8 cellular contexts compared by ENCODE assay signal in genomic region chr17:49677134-49677932, GRCh38. TPM values are rescaled to one million over a fixed set of nuclear protein-coding genes. Genes with fewer than 3 reads are reported as not detected.
DNase-seq lines count a peak whose midpoint lies in the region; ATAC-seq and TF ChIP-seq lines count a peak whose summit lies in the region.

No MANE protein-coding gene starts in this region.

- no peak for TF ChIP-seq CTCF in GM06990 (IDR thresholded peaks at IDR 0.05; ENCODE audit: insufficient read depth, low read length, poor library complexity, severe bottlenecking)
- no peak for TF ChIP-seq CTCF in psoas muscle (IDR thresholded peaks at IDR 0.05)

- peak; percentile 92 for DNase-seq in GM06990 (ENCODE audit: extremely low read depth, insufficient read length)
- DNase-seq in NCI-H1694 treated with DMSO at 0.1 percent for 48 hours (lab: John Stamatoyannopoulos, UW): peak; percentile 82
- DNase-seq in T-helper 17 cell: peak; percentile 93 to 99 (median 96)
- DNase-seq in right cardiac atrium: peak; percentile 98 to 99 (median 99)
- peak; percentile 98 to 99 for DNase-seq in psoas muscle

- WGBS in right cardiac atrium: under 1% methylated on average over 34 of the region's 34 CpGs
- WGBS in psoas muscle, 3 donors: 0 to 1% (median 1%) methylated on average over 34 of the region's 34 CpGs
- under 1% methylated on average over 34 of the region's 34 CpGs for WGBS in urinary bladder

- H3K27me3 Mint-ChIP-seq in T-helper 17 cell: peaks cover 3% of the 10 kb centered on the region

- peak overlapping the region; percentile 96 for H3K27ac Mint-ChIP-seq in T-helper 17 cell

- no peaks in the 10 kb centered on the region for H3K9me3 ChIP-seq in T-helper 17 cell (ENCODE audit: control insufficient read depth, low read length, poor library complexity, severe bottlenecking)
- no peaks in the 10 kb centered on the region for H3K9me3 ChIP-seq in right cardiac atrium (ENCODE audit: control insufficient read depth, low read length)
- no peaks in the 10 kb centered on the region for H3K9me3 ChIP-seq in psoas muscle

- intact Hi-C loops in right cardiac atrium (cut with DNase I) (loop anchor here in 1 of 4 donors (10.0 kb wide), 1 partner anchor 63 kb away; no protein-coding TSS in a partner anchor), psoas muscle (cut with DNase I) (loop anchor here (5.0 kb wide), 3 partner anchors 40 to 60 kb away; no protein-coding TSS in a partner anchor)

- H3K4me3 ChIP-seq in GM06990 (replicated peaks; ENCODE audit: low read depth, low read length): peak overlapping the region; percentile 83
- peak overlapping the region; percentile 70 for H3K4me3 ChIP-seq in right cardiac atrium (ENCODE audit: low read length)
- peak overlapping the region; percentile 69 for H3K4me3 ChIP-seq in psoas muscle
- H3K4me3 ChIP-seq in urinary bladder (ENCODE audit: low read depth, low read length): peak overlapping the region; percentile 62

- H3K36me3 ChIP-seq in GM06990 (ENCODE audit: control insufficient read depth, insufficient read depth, low read length) (no peaks in the 10 kb centered on the region), psoas muscle (ENCODE audit: insufficient read depth in 1 of 2, low read depth in 1 of 2) (peaks cover 0 to 21% of the 10 kb centered on the region in 2 donors), urinary bladder (ENCODE audit: insufficient read depth) (peaks cover 2% of the 10 kb centered on the region)

- peaks cover 1% of the 10 kb centered on the region for H3K4me1 ChIP-seq in right cardiac atrium (ENCODE audit: control insufficient read depth, insufficient read depth, low read length)
- peaks cover 44% of the 10 kb centered on the region for H3K4me1 ChIP-seq in psoas muscle
- no peaks in the 10 kb centered on the region for H3K4me1 ChIP-seq in urinary bladder (ENCODE audit: insufficient read depth)

- H3K36me3 Mint-ChIP-seq in T-helper 17 cell (ENCODE audit: low read depth): peaks cover 3% of the 10 kb centered on the region

- H3K4me3 Mint-ChIP-seq in T-helper 17 cell: peak overlapping the region; percentile 89

- ATAC-seq in HG02759 (IDR thresholded peaks at IDR 0.05; ENCODE audit: unreplicated experiment) (peak; percentile 62), T-helper 17 cell (peak; percentile 56), right cardiac atrium (peak; percentile 87 to 88), psoas muscle (peak; percentile 77 to 88 (median 80))

- H3K27ac ChIP-seq in angular gyrus (ENCODE audit: low read depth, low read length): peak overlapping the region; percentile 99
- H3K27ac ChIP-seq in right cardiac atrium (ENCODE audit: low read length): peak overlapping the region; percentile 91
- peak overlapping the region; percentile 93 for H3K27ac ChIP-seq in psoas muscle
- H3K27ac ChIP-seq in urinary bladder (ENCODE audit: low read depth): peak overlapping the region; percentile 94

- H3K4me1 Mint-ChIP-seq in T-helper 17 cell: peaks cover 41% of the 10 kb centered on the region

- H3K27me3 ChIP-seq in GM06990 (replicated peaks; ENCODE audit: control insufficient read depth, insufficient read depth, low read length) (no peaks in the 10 kb centered on the region), right cardiac atrium (ENCODE audit: control insufficient read depth, insufficient read depth) (no peaks in the 10 kb centered on the region), psoas muscle (ENCODE audit: insufficient read depth in 3 of 3, low read length in 2 of 3) (no peaks in the 10 kb centered on the region)

RNA-seq across cellular contexts. Expression of gene SPOP, which starts 0.6 kb away (rescaled TPM):
- total RNA-seq in T-helper 17 cell: 10 to 100 TPM; 46.8 to 52.7 TPM
- 10 to 100 TPM; 61.0 to 82.7 (median 76.6) TPM for total RNA-seq in right cardiac atrium
- polyA plus RNA-seq in right cardiac atrium: 33.7 TPM
- total RNA-seq in psoas muscle: 10 to 100 TPM; 37.1 to 59.7 (median 52.0) TPM
- 10 to 100 TPM; 31.2 to 64.9 (median 35.5) TPM for polyA plus RNA-seq in psoas muscle
- total RNA-seq in urinary bladder: 174 TPM
- 92.4 TPM for polyA plus RNA-seq in urinary bladder

RNA-seq across cellular contexts. Expression of gene SLC35B1, which starts 30.4 kb away (rescaled TPM):
- total RNA-seq in T-helper 17 cell (10 to 100 TPM; 63.8 to 66.8 TPM), right cardiac atrium (10 to 100 TPM; 48.6 to 75.5 (median 56.2) TPM), psoas muscle (10 to 100 TPM; 39.5 to 69.5 (median 60.9) TPM), urinary bladder (27.0 TPM)
- polyA plus RNA-seq in right cardiac atrium (56.1 TPM), psoas muscle (10 to 100 TPM; 60.7 to 85.7 (median 83.5) TPM), urinary bladder (33.1 TPM)

Comparison
In these comparisons a context has a peak if more than half of its experiments do, and no peak if none do; other contexts are left out.
1. Peak in every context shown above with its lines: DNase-seq, ATAC-seq, H3K4me3 ChIP-seq and H3K27ac ChIP-seq.